ENCODE assay signal across 9 cellular contexts in the genomic region with DNA sequence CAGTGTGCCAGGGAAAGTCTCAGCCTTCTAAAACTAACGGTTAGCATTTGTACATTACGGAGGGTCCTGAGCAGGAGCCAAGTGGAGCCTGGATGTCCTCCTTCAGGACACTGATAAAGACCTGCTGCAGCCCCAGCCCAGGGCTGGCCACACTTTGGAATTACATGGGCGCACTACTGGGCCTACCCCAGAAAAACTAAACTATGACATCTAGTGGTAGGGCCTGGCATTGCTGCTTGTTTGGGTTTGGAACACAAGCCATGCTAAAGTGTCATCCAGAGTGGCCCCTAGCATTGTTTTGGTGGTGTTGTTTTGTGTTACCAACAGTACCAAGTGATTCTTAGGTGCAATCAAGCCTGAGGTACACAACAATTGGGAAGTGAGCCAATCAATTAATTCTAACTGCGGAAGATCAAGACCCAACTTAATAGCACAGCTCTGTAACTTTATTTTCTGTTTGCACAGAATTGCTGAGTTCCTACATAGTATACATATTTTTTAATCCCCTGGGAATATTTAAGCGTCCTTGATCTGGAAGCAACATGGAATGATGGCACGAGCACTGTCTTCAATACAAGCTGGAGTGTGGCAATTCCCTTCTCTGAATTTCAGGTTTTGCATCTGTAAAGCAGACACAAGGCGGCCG.
DNase-seq lines count a peak whose midpoint lies in the region; ATAC-seq lines count a peak whose summit lies in the region.
"Had no signal": no experiment of that assay in that cellular context is flagged by ENCODE, and none has a peak within 500 bp of the region (broad histone marks: within the 10 kb centered on the region; RNA-seq: fewer than 3 reads in every experiment).

No MANE protein-coding gene starts in this region.

- ATAC-seq in HG02678 (IDR thresholded peaks at IDR 0.05; ENCODE audit: unreplicated experiment) = peak; percentile 54
- ATAC-seq in stimulated activated effector memory CD8-positive, alpha-beta T cell treated with anti-CD3 and anti-CD28 coated beads, Interleukin-12 subunit alpha, Interleukin-12 subunit beta, amount 100 ng/mL, for 72 hours = peak; percentile 39
- no peak for ATAC-seq in GM21390 (IDR thresholded peaks at IDR 0.05; ENCODE audit: unreplicated experiment)

- no peaks in the 10 kb centered on the region for H3K36me3 Mint-ChIP-seq in stimulated activated effector memory CD8-positive, alpha-beta T cell treated with anti-CD3 and anti-CD28 coated beads, Interleukin-12 subunit alpha, Interleukin-12 subunit beta, amount 100 ng/mL, for 72 hours
- H3K36me3 Mint-ChIP-seq: CD4-positive, alpha-beta memory T cell had no signal

- peaks cover 3% of the 10 kb centered on the region for H3K9me3 Mint-ChIP-seq in stimulated activated effector memory CD8-positive, alpha-beta T cell treated with anti-CD3 and anti-CD28 coated beads, Interleukin-12 subunit alpha, Interleukin-12 subunit beta, amount 100 ng/mL, for 72 hours

- H3K4me3 Mint-ChIP-seq in stimulated activated effector memory CD8-positive, alpha-beta T cell treated with anti-CD3 and anti-CD28 coated beads, Interleukin-12 subunit alpha, Interleukin-12 subunit beta, amount 100 ng/mL, for 72 hours = no peak overlapping the region
- H3K4me3 Mint-ChIP-seq: CD4-positive, alpha-beta memory T cell had no signal

- H3K4me1 Mint-ChIP-seq in stimulated activated effector memory CD8-positive, alpha-beta T cell treated with anti-CD3 and anti-CD28 coated beads, Interleukin-12 subunit alpha, Interleukin-12 subunit beta, amount 100 ng/mL, for 72 hours = no peaks in the 10 kb centered on the region
- H3K4me1 Mint-ChIP-seq: CD4-positive, alpha-beta memory T cell had no signal

- DNase-seq in NCI-H1417 (lab: John Stamatoyannopoulos, UW) (peak; percentile 34 to 57 (median 56)), NCI-H1417 treated with DMSO at 0.1 percent for 48 hours (lab: John Stamatoyannopoulos, UW) (no peak), RPMI8226 (peak; percentile 55), cerebellum (ENCODE audit: low spot score) (peak; percentile 42), left kidney (ENCODE audit: low read depth, low spot score) (peak; percentile 73)
- DNase-seq in stimulated activated effector memory CD8-positive, alpha-beta T cell treated with anti-CD3 and anti-CD28 coated beads, Interleukin-12 subunit alpha, Interleukin-12 subunit beta, amount 100 ng/mL, for 72 hours (ENCODE audit: low spot score in 2 of 2) = peak; percentile 14 to 54

- H3K27ac Mint-ChIP-seq in stimulated activated effector memory CD8-positive, alpha-beta T cell treated with anti-CD3 and anti-CD28 coated beads, Interleukin-12 subunit alpha, Interleukin-12 subunit beta, amount 100 ng/mL, for 72 hours = no peak overlapping the region
- H3K27ac Mint-ChIP-seq: CD4-positive, alpha-beta memory T cell had no signal
